In genomic region chr19:55118401-55118991, GRCh38 we compare ENCODE assay signal across 8 cellular contexts. TPM values are rescaled to one million over a fixed set of nuclear protein-coding genes. Genes with fewer than 3 reads are reported as not detected.
DNase-seq lines count a peak whose midpoint lies in the region; ATAC-seq, FAIRE-seq and TF ChIP-seq lines count a peak whose summit lies in the region.

No MANE protein-coding gene starts in this region.

- ATAC-seq in Panc1: no peak
- peak; percentile 7 for ATAC-seq in lung (ENCODE audit: insufficient read depth, low FRiP score)

- no peaks in the 10 kb centered on the region for H3K27me3 ChIP-seq in Panc1 (ENCODE audit: control insufficient read depth, insufficient read depth, low read length)
- no peaks in the 10 kb centered on the region for H3K27me3 ChIP-seq in lung (ENCODE audit: control insufficient read depth, insufficient read depth)
- no peaks in the 10 kb centered on the region for H3K27me3 ChIP-seq in subcutaneous abdominal adipose tissue (ENCODE audit: control insufficient read depth in 5 of 5, insufficient read depth in 4 of 5, low read length in 5 of 5)

- H3K9ac ChIP-seq in subcutaneous abdominal adipose tissue (ENCODE audit: low read length in 5 of 5): peak overlapping the region in 4 of 5 donors; percentile 16 to 87 (median 66)

- peaks cover 18% of the 10 kb centered on the region for H3K27me3 Mint-ChIP-seq in dendritic cell treated with granulocyte-macrophage colony-stimulating factor and Interleukin-4, amounts not matched to agents 40 ng/mL and 50 ng/mL, for 4 days

- BruUV-seq in Panc1 (replicated peaks; lab: Mats Ljungman, UMichigan): no TSS peak

- no peak for TF ChIP-seq CTCF in GM12875 (IDR thresholded peaks at IDR 0.05; ENCODE audit: borderline replicate concordance, insufficient read depth, low read depth, low read length)
- TF ChIP-seq CTCF in Panc1 (IDR thresholded peaks at IDR 0.05): no peak
- TF ChIP-seq CTCF in lung (IDR thresholded peaks at IDR 0.05; ENCODE audit: control extremely low read depth, extremely low read depth): no peak

- CTCF ChIA-PET in Panc1 (lab: Charles Lee): no interaction called here

- FAIRE-seq in H54 (lab: Jason Lieb, UNC): no peak

- intact Hi-C loops in Panc1 (cut with micrococcal nuclease; ENCODE audit: unreplicated experiment): no loop called here
- intact Hi-C loops in dendritic cell treated with granulocyte-macrophage colony-stimulating factor and Interleukin-4, amounts not matched to agents 40 ng/mL and 50 ng/mL, for 4 days (cut with micrococcal nuclease): no loop called here

- DNase-seq in Panc1 (ENCODE audit: low read depth, low spot score) (no peak), lung (ENCODE audit: low spot score) (peak; percentile 69), H54 (ENCODE audit: insufficient read length, low spot score) (no peak), A172 (ENCODE audit: low spot score) (no peak), NOMO-1 treated with DMSO at 0.1 percent for 48 hours (lab: John Stamatoyannopoulos, UW; ENCODE audit: unreplicated experiment) (no peak)

- H3K27ac Mint-ChIP-seq in dendritic cell treated with granulocyte-macrophage colony-stimulating factor and Interleukin-4, amounts not matched to agents 40 ng/mL and 50 ng/mL, for 4 days: peak overlapping the region; percentile 92

- no peaks in the 10 kb centered on the region; the same call in 1 of the 2 replicates for H3K36me3 ChIP-seq in Panc1 (ENCODE audit: control insufficient read depth, insufficient read depth, low read length)
- no peaks in the 10 kb centered on the region for H3K36me3 ChIP-seq in lung (ENCODE audit: control insufficient read depth in 2 of 2, insufficient read depth in 2 of 2, low read length in 2 of 2)
- no peaks in the 10 kb centered on the region for H3K36me3 ChIP-seq in subcutaneous abdominal adipose tissue (ENCODE audit: control insufficient read depth in 5 of 5, insufficient read depth in 5 of 5, low read length in 5 of 5)

- H3K9me3 ChIP-seq in Panc1 (ENCODE audit: control insufficient read depth, insufficient read depth, low read depth, low read length) (no peaks in the 10 kb centered on the region), lung (ENCODE audit: control insufficient read depth in 2 of 2, insufficient read depth in 1 of 2, low read length in 1 of 2) (no peaks in the 10 kb centered on the region), subcutaneous abdominal adipose tissue (ENCODE audit: control insufficient read depth in 5 of 5, low read length in 5 of 5) (no peaks in the 10 kb centered on the region)

- no peaks in the 10 kb centered on the region for H3K9me3 Mint-ChIP-seq in dendritic cell treated with granulocyte-macrophage colony-stimulating factor and Interleukin-4, amounts not matched to agents 40 ng/mL and 50 ng/mL, for 4 days

- H3K4me1 ChIP-seq in Panc1 (ENCODE audit: control insufficient read depth, insufficient read depth, low read length): peaks cover 28% of the 10 kb centered on the region
- peaks cover 13 to 16% of the 10 kb centered on the region in 2 donors for H3K4me1 ChIP-seq in lung (ENCODE audit: control insufficient read depth in 2 of 2, insufficient read depth in 2 of 2, low read length in 2 of 2)
- H3K4me1 ChIP-seq in subcutaneous abdominal adipose tissue (ENCODE audit: control insufficient read depth in 5 of 5, insufficient read depth in 5 of 5, low read length in 5 of 5): peaks cover 7 to 46% (median 42%) of the 10 kb centered on the region in 5 donors

- peaks cover 40% of the 10 kb centered on the region for H3K36me3 Mint-ChIP-seq in dendritic cell treated with granulocyte-macrophage colony-stimulating factor and Interleukin-4, amounts not matched to agents 40 ng/mL and 50 ng/mL, for 4 days (ENCODE audit: low read depth)

- H3K27ac ChIP-seq in Panc1 (ENCODE audit: low read length): peak overlapping the region; percentile 90
- H3K27ac ChIP-seq in lung (ENCODE audit: low read depth in 1 of 2, low read length in 1 of 2): peak overlapping the region in 1 of 2 donors; percentile 72
- H3K27ac ChIP-seq in subcutaneous abdominal adipose tissue (ENCODE audit: low read depth, low read length): peak overlapping the region; percentile 72

- POLR2A ChIA-PET in Panc1 (lab: Charles Lee): interaction anchor here (0.6 to 0.7 kb wide), 2 partner anchors 42 to 157 kb away, joined by 3 to 11 read pairs; no protein-coding TSS in a partner anchor

- TF ChIP-seq POLR2A in H54 (IDR thresholded peaks at IDR 0.05; ENCODE audit: low read depth, low read length): no peak

- in situ Hi-C loops in Panc1 (cut with HindIII; ENCODE audit: low pct_unique_long_range_greater_than_20kb, low sequenced_read_pairs): no loop called here

- H3K4me3 ChIP-seq in GM12875 (ENCODE audit: low read depth, low read length) (peak overlapping the region; percentile 47), Panc1 (ENCODE audit: low read depth in 2 of 2, low read length in 2 of 2) (peak overlapping the region; percentile 62 to 81), lung (no peak overlapping the region), subcutaneous abdominal adipose tissue (ENCODE audit: low read depth in 1 of 5, low read length in 5 of 5) (peak overlapping the region; percentile 67 to 86 (median 82))

- peak overlapping the region; percentile 87 for H3K4me3 Mint-ChIP-seq in dendritic cell treated with granulocyte-macrophage colony-stimulating factor and Interleukin-4, amounts not matched to agents 40 ng/mL and 50 ng/mL, for 4 days

- WGBS in lung, 2 donors: 17 to 27% methylated on average over 22 of the region's 22 CpGs

- peaks cover 50% of the 10 kb centered on the region for H3K4me1 Mint-ChIP-seq in dendritic cell treated with granulocyte-macrophage colony-stimulating factor and Interleukin-4, amounts not matched to agents 40 ng/mL and 50 ng/mL, for 4 days (ENCODE audit: low read depth)

RNA-seq across cellular contexts. Expression of gene PPP1R12C, which starts 1.1 kb away (rescaled TPM):
- total RNA-seq in Panc1 (2021; ENCODE audit: unreplicated experiment) (158 TPM), lung (100 to 1,000 TPM in 1 of 2 donors, 10 to 100 TPM in 1; 47.4 to 163 TPM)
- 141 TPM for polyA plus RNA-seq in Panc1 (2012; ENCODE audit: insufficient read length)
- polyA plus RNA-seq in lung: 100 to 1,000 TPM; 108 to 114 TPM
- 85.7 and 87.4 TPM in 2 replicates for total RNA-seq in A172 (2014; rRNA removed; shearing (Covaris generic))

RNA-seq across cellular contexts. Expression of gene TNNT1, which starts 30.5 kb away (rescaled TPM):
- total RNA-seq in Panc1 (2021; ENCODE audit: unreplicated experiment) (116 TPM), lung (1 to 10 TPM; 1.5 to 4.1 TPM)
- 249 TPM for polyA plus RNA-seq in Panc1 (2012; ENCODE audit: insufficient read length)
- 1 to 10 TPM; 1.2 to 5.2 TPM for polyA plus RNA-seq in lung
- total RNA-seq in A172 (2014; rRNA removed; shearing (Covaris generic)): 467 and 500 TPM in 2 replicates

RNA-seq across cellular contexts. Expression of gene TNNI3, which starts 39.0 kb away (rescaled TPM):
- total RNA-seq in Panc1 (2021; ENCODE audit: unreplicated experiment): 14.6 TPM
- 36.9 TPM for polyA plus RNA-seq in Panc1 (2012; ENCODE audit: insufficient read length)
- 1 to 10 TPM; 4.4 to 4.8 TPM for total RNA-seq in lung
- polyA plus RNA-seq in lung: 1 to 10 TPM; 1.2 to 2.2 TPM
- total RNA-seq in A172 (2014; rRNA removed; shearing (Covaris generic)): 0.77 TPM in 1 of 2 replicates, not detected in the other

RNA-seq across cellular contexts. Expression of gene EPS8L1, which starts 42.8 kb away (rescaled TPM):
- total RNA-seq in Panc1 (2021; ENCODE audit: unreplicated experiment) (11.0 TPM), lung (10 to 100 TPM; 19.5 to 49.0 TPM)
- 27.5 TPM for polyA plus RNA-seq in Panc1 (2012; ENCODE audit: insufficient read length)
- 10 to 100 TPM; 24.6 to 61.8 TPM for polyA plus RNA-seq in lung
- 4.0 and 9.8 TPM in 2 replicates for total RNA-seq in A172 (2014; rRNA removed; shearing (Covaris generic))

RNA-seq across cellular contexts. Expression of gene DNAAF3, which starts 47.9 kb away (rescaled TPM):
- total RNA-seq in Panc1 (2021; ENCODE audit: unreplicated experiment): 12.4 TPM
- 14.6 TPM for polyA plus RNA-seq in Panc1 (2012; ENCODE audit: insufficient read length)
- total RNA-seq in lung: 10 to 100 TPM; 16.4 to 52.3 TPM
- polyA plus RNA-seq in lung: 10 to 100 TPM; 10.9 to 11.0 TPM
- total RNA-seq in A172 (2014; rRNA removed; shearing (Covaris generic)): 10.6 and 15.6 TPM in 2 replicates

Comparison
In these comparisons a context has a peak if more than half of its experiments do, and no peak if none do; other contexts are left out.
1. RNA of gene TNNT1, which starts 30.5 kb away (total RNA-seq): 467 to 500 TPM in A172 and 116 TPM in Panc1 (single experiment); 1.5 to 4.1 TPM in lung; every median in the first group is over 10 times any median in the second.